Comparison of ENCODE assay signal across 1 cellular context in the genomic region with DNA sequence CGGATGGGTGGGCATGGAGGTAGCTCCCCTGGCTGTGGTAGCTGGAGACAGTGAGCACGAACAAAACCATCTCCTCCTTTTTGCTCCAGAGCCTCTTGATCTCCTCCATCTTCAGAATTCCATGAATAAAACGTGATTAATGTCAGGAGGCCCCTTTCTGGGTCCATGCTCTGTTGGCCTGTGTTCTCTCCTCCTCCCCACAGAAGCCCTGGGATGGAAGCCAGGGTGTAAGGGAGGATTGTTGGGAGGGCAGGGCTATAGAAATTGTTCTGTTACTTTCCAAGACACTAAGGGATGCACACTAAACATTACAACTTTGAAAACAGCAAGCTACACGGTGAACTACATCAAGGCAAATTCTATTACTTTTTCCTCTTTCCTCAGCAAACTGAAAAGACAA.
TF ChIP-seq lines count a peak whose summit lies in the region.

No MANE protein-coding gene starts in this region.

TF ChIP-seq in GM23338, 12 proteins besides CTCF, POLR2A, EP300 and RAD21:
- TF ChIP-seq, protein P1, sequence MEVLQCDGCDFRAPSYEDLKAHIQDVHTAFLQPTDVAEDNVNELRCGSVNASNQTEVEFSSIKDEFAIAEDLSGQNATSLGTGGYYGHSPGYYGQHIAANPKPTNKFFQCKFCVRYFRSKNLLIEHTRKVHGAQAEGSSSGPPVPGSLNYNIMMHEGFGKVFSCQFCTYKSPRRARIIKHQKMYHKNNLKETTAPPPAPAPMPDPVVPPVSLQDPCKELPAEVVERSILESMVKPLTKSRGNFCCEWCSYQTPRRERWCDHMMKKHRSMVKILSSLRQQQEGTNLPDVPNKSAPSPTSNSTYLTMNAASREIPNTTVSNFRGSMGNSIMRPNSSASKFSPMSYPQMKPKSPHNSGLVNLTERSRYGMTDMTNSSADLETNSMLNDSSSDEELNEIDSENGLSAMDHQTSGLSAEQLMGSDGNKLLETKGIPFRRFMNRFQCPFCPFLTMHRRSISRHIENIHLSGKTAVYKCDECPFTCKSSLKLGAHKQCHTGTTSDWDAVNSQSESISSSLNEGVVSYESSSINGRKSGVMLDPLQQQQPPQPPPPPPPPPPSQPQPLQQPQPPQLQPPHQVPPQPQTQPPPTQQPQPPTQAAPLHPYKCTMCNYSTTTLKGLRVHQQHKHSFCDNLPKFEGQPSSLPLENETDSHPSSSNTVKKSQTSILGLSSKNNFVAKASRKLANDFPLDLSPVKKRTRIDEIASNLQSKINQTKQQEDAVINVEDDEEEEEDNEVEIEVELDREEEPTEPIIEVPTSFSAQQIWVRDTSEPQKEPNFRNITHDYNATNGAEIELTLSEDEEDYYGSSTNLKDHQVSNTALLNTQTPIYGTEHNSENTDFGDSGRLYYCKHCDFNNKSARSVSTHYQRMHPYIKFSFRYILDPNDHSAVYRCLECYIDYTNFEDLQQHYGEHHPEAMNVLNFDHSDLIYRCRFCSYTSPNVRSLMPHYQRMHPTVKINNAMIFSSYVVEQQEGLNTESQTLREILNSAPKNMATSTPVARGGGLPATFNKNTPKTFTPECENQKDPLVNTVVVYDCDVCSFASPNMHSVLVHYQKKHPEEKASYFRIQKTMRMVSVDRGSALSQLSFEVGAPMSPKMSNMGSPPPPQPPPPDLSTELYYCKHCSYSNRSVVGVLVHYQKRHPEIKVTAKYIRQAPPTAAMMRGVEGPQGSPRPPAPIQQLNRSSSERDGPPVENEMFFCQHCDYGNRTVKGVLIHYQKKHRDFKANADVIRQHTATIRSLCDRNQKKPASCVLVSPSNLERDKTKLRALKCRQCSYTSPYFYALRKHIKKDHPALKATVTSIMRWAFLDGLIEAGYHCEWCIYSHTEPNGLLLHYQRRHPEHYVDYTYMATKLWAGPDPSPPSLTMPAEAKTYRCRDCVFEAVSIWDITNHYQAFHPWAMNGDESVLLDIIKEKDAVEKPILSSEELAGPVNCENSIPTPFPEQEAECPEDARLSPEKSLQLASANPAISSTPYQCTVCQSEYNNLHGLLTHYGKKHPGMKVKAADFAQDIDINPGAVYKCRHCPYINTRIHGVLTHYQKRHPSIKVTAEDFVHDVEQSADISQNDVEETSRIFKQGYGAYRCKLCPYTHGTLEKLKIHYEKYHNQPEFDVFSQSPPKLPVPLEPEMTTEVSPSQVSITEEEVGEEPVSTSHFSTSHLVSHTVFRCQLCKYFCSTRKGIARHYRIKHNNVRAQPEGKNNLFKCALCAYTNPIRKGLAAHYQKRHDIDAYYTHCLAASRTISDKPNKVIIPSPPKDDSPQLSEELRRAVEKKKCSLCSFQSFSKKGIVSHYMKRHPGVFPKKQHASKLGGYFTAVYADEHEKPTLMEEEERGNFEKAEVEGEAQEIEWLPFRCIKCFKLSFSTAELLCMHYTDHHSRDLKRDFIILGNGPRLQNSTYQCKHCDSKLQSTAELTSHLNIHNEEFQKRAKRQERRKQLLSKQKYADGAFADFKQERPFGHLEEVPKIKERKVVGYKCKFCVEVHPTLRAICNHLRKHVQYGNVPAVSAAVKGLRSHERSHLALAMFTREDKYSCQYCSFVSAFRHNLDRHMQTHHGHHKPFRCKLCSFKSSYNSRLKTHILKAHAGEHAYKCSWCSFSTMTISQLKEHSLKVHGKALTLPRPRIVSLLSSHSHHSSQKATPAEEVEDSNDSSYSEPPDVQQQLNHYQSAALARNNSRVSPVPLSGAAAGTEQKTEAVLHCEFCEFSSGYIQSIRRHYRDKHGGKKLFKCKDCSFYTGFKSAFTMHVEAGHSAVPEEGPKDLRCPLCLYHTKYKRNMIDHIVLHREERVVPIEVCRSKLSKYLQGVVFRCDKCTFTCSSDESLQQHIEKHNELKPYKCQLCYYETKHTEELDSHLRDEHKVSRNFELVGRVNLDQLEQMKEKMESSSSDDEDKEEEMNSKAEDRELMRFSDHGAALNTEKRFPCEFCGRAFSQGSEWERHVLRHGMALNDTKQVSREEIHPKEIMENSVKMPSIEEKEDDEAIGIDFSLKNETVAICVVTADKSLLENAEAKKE (CRISPR knock-in tag; IDR thresholded peaks at IDR 0.05) = no peak
- no peak for TF ChIP-seq CREB1 (CRISPR knock-in tag; IDR thresholded peaks at IDR 0.05; ENCODE audit: low read depth)
- no peak for TF ChIP-seq POLR2AphosphoS5 (IDR thresholded peaks at IDR 0.05; ENCODE audit: low read depth)
- TF ChIP-seq ZNF331 (CRISPR knock-in tag; IDR thresholded peaks at IDR 0.05; ENCODE audit: low read depth) = no peak
- TF ChIP-seq STAT1 (IDR thresholded peaks at IDR 0.05; ENCODE audit: unreplicated experiment) = no peak
- TF ChIP-seq EZH2phosphoT487 (IDR thresholded peaks at IDR 0.05; ENCODE audit: unreplicated experiment) = no peak
- no peak for TF ChIP-seq JUNB (IDR thresholded peaks at IDR 0.05; ENCODE audit: unreplicated experiment)
- no peak for TF ChIP-seq ZNF114 (CRISPR knock-in tag; IDR thresholded peaks at IDR 0.05)
- TF ChIP-seq, protein P2, sequence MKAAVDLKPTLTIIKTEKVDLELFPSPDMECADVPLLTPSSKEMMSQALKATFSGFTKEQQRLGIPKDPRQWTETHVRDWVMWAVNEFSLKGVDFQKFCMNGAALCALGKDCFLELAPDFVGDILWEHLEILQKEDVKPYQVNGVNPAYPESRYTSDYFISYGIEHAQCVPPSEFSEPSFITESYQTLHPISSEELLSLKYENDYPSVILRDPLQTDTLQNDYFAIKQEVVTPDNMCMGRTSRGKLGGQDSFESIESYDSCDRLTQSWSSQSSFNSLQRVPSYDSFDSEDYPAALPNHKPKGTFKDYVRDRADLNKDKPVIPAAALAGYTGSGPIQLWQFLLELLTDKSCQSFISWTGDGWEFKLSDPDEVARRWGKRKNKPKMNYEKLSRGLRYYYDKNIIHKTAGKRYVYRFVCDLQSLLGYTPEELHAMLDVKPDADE (IDR thresholded peaks at IDR 0.05) = no peak
- no peak for TF ChIP-seq NANOG (IDR thresholded peaks at IDR 0.05; ENCODE audit: borderline replicate concordance)
- TF ChIP-seq, protein P3, sequence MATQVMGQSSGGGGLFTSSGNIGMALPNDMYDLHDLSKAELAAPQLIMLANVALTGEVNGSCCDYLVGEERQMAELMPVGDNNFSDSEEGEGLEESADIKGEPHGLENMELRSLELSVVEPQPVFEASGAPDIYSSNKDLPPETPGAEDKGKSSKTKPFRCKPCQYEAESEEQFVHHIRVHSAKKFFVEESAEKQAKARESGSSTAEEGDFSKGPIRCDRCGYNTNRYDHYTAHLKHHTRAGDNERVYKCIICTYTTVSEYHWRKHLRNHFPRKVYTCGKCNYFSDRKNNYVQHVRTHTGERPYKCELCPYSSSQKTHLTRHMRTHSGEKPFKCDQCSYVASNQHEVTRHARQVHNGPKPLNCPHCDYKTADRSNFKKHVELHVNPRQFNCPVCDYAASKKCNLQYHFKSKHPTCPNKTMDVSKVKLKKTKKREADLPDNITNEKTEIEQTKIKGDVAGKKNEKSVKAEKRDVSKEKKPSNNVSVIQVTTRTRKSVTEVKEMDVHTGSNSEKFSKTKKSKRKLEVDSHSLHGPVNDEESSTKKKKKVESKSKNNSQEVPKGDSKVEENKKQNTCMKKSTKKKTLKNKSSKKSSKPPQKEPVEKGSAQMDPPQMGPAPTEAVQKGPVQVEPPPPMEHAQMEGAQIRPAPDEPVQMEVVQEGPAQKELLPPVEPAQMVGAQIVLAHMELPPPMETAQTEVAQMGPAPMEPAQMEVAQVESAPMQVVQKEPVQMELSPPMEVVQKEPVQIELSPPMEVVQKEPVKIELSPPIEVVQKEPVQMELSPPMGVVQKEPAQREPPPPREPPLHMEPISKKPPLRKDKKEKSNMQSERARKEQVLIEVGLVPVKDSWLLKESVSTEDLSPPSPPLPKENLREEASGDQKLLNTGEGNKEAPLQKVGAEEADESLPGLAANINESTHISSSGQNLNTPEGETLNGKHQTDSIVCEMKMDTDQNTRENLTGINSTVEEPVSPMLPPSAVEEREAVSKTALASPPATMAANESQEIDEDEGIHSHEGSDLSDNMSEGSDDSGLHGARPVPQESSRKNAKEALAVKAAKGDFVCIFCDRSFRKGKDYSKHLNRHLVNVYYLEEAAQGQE (IDR thresholded peaks at IDR 0.05; ENCODE audit: unreplicated experiment) = no peak
- no peak for TF ChIP-seq EZH2 (IDR thresholded peaks at IDR 0.05; ENCODE audit: low read depth, unreplicated experiment)
